In the genomic region with DNA sequence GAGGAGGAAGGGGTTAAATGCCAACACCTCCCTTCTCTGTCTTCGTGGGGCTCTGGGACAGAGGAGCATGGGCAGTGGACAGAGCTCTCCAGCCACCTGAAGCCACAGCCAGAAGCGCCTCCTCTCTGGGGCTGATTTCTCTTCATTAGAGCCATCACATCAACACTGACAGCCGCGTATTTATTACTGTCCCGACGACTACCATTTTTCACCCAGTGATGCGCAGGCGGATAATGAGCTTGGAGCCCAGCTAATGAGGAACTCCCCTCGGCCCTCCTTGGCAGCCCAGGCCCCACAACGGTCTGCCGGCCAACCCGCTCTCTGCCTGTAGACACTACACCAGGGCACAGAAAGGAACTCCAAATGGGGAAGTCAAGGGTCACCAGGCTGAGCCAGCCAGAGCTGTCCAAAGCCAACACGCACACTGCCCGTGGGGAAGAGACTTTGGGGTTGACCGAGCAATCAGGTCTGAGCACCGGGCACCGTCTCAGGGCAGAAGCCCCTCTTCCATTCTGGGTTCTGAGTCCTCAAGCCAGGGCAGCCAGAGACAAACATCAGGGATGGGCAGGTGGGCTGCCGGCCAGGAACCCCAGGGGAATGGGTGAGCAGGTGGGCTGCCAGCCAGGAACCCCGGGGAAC, we compare ENCODE assay signal across 20 cellular contexts. TPM values are rescaled to one million over a fixed set of nuclear protein-coding genes. Genes with fewer than 3 reads are reported as not detected.
DNase-seq lines count a peak whose midpoint lies in the region; ATAC-seq and TF ChIP-seq lines count a peak whose summit lies in the region.
"Had no signal": no experiment of that assay in that cellular context is flagged by ENCODE, and none has a peak within 500 bp of the region (broad histone marks: within the 10 kb centered on the region; RNA-seq: fewer than 3 reads in every experiment).

No MANE protein-coding gene starts in this region.

- peaks cover 56% of the 10 kb centered on the region; the same call in 1 of the 2 replicates for H4K20me1 ChIP-seq in BLaER1

- H4K91ac ChIP-seq in neuronal stem cell (ENCODE audit: low read depth, low read length, poor library complexity), result no peak overlapping the region

- no peak overlapping the region for H2AFZ ChIP-seq in neuronal stem cell (ENCODE audit: low read length)

- H3K36me3 Mint-ChIP-seq in chondrocyte (ENCODE audit: low read depth), result no peaks in the 10 kb centered on the region
- H3K36me3 Mint-ChIP-seq in stimulated activated naive B cell treated with anti-CD40 and anti-IgM and Interleukin-4, amounts not matched to agents 10 μg/mL and 1 μg/mL and 100 μg/mL, for 72 hours, result no peaks in the 10 kb centered on the region
- H3K36me3 Mint-ChIP-seq: CD14-positive monocyte had no signal

- peak overlapping the region; percentile 47 for H3K23ac ChIP-seq in neuronal stem cell (ENCODE audit: low read depth, low read length, poor library complexity)

- H2BK15ac ChIP-seq in neuronal stem cell (ENCODE audit: low read length), result no peak overlapping the region

- no peaks in the 10 kb centered on the region for H3K9me3 Mint-ChIP-seq in chondrocyte (ENCODE audit: low read depth)
- H3K9me3 Mint-ChIP-seq in stimulated activated naive B cell treated with anti-CD40 and anti-IgM and Interleukin-4, amounts not matched to agents 10 μg/mL and 1 μg/mL and 100 μg/mL, for 72 hours, result no peaks in the 10 kb centered on the region

- no peak overlapping the region for H3K4ac ChIP-seq in neuronal stem cell (ENCODE audit: low read length)

- no peak overlapping the region for H3K27ac ChIP-seq in BLaER1
- no peak overlapping the region for H3K27ac ChIP-seq in neuronal stem cell (replicated peaks; ENCODE audit: low read length)
- H3K27ac ChIP-seq: SK-N-MC had no signal

- no peak for TF ChIP-seq CTCF in chondrocyte (IDR thresholded peaks at IDR 0.05)

- H3K27ac Mint-ChIP-seq in chondrocyte (ENCODE audit: unreplicated experiment), result no peak overlapping the region
- peak overlapping the region; percentile 51 for H3K27ac Mint-ChIP-seq in stimulated activated naive B cell treated with anti-CD40 and anti-IgM and Interleukin-4, amounts not matched to agents 10 μg/mL and 1 μg/mL and 100 μg/mL, for 72 hours

- no peak overlapping the region for H2BK12ac ChIP-seq in neuronal stem cell (ENCODE audit: low read length)

- H3K9me3 ChIP-seq in BLaER1, result no peaks in the 10 kb centered on the region
- H3K9me3 ChIP-seq in neuronal stem cell (replicated peaks in 1 of 2; ENCODE audit: control insufficient read depth in 2 of 2, insufficient read depth in 1 of 2, low read depth in 1 of 2, low read length in 2 of 2), result no peaks in the 10 kb centered on the region

- no peak overlapping the region for H3K4me3 Mint-ChIP-seq in chondrocyte (ENCODE audit: unreplicated experiment)
- H3K4me3 Mint-ChIP-seq in stimulated activated naive B cell treated with anti-CD40 and anti-IgM and Interleukin-4, amounts not matched to agents 10 μg/mL and 1 μg/mL and 100 μg/mL, for 72 hours, result no peak overlapping the region
- H3K4me3 Mint-ChIP-seq: CD14-positive monocyte had no signal

- peak overlapping the region; percentile 84 for H2BK5ac ChIP-seq in neuronal stem cell (ENCODE audit: low read length)

- peaks cover 22% of the 10 kb centered on the region for H3K79me1 ChIP-seq in neuronal stem cell (ENCODE audit: low read depth, low read length)

- H3K9ac ChIP-seq in BLaER1, result no peak overlapping the region
- H3K9ac ChIP-seq in neuronal stem cell (ENCODE audit: low read depth, low read length, poor library complexity), result no peak overlapping the region

- H3K36me3 ChIP-seq in BLaER1, result no peaks in the 10 kb centered on the region; the same call in 1 of the 2 replicates
- H3K36me3 ChIP-seq in neuronal stem cell (replicated peaks in 1 of 2; ENCODE audit: control insufficient read depth in 2 of 2, insufficient read depth in 2 of 2, low read length in 2 of 2), result peaks cover 0 to 3% of the 10 kb centered on the region in 2 donors

- H3K4me3 ChIP-seq in BLaER1 (no peak overlapping the region), neuronal stem cell (ENCODE audit: low read length in 2 of 2) (no peak overlapping the region)
- H3K4me3 ChIP-seq: SK-N-MC had no signal

- H3K4me2 ChIP-seq in BLaER1, result 0 out of 2 replicates have a peak overlapping the region, but pooled peaks have one; percentile 0
- no peak overlapping the region for H3K4me2 ChIP-seq in neuronal stem cell (ENCODE audit: insufficient read depth, low read length, poor library complexity, severe bottlenecking)

- peak; percentile 82 for DNase-seq in chondrocyte (ENCODE audit: low spot score)
- DNase-seq in neuronal stem cell (ENCODE audit: low spot score), result no peak
- DNase-seq in stimulated activated naive B cell treated with anti-CD40 and anti-IgM and Interleukin-4, amounts not matched to agents 10 μg/mL and 1 μg/mL and 100 μg/mL, for 72 hours, result no peak
- no peak for DNase-seq in occipital lobe (lab: John Stamatoyannopoulos, UW)
- DNase-seq in SHP77 treated with DMSO at 0.1 percent for 48 hours (lab: John Stamatoyannopoulos, UW), result no peak
- DNase-seq: EL, GF-D8, Karpas-422, MV-4-11, NCI-H1105 treated with DMSO at 0.1 percent for 48 hours, NCI-H2029 treated with DMSO at 0.1 percent for 48 hours, NCI-H2171, NCI-H524 treated with DMSO at 0.1 percent for 48 hours, NCI-H82, OCI-M1 had no signal

- H3K4me1 Mint-ChIP-seq in chondrocyte (ENCODE audit: low read depth), result peaks cover 8% of the 10 kb centered on the region
- peaks cover 20 to 23% of the 10 kb centered on the region in 2 donors for H3K4me1 Mint-ChIP-seq in stimulated activated naive B cell treated with anti-CD40 and anti-IgM and Interleukin-4, amounts not matched to agents 10 μg/mL and 1 μg/mL and 100 μg/mL, for 72 hours
- H3K4me1 Mint-ChIP-seq: CD14-positive monocyte had no signal

- peak overlapping the region; percentile 7 for H2AK5ac ChIP-seq in neuronal stem cell (ENCODE audit: low read depth, low read length)

- no peak for ATAC-seq in stimulated activated naive B cell treated with anti-CD40 and anti-IgM and Interleukin-4, amounts not matched to agents 10 μg/mL and 1 μg/mL and 100 μg/mL, for 72 hours (replicated peaks)
- no peak for ATAC-seq in GM18517 (IDR thresholded peaks at IDR 0.05; ENCODE audit: unreplicated experiment)
- ATAC-seq: Right ventricle myocardium inferior had no signal

- H3K27me3 ChIP-seq in BLaER1 (no peaks in the 10 kb centered on the region), neuronal stem cell (ENCODE audit: control insufficient read depth in 3 of 3, insufficient read depth in 3 of 3, low read depth in 1 of 3, low read length in 3 of 3) (no peaks in the 10 kb centered on the region)

- no peaks in the 10 kb centered on the region for H3K27me3 Mint-ChIP-seq in chondrocyte (ENCODE audit: low read depth)
- H3K27me3 Mint-ChIP-seq in stimulated activated naive B cell treated with anti-CD40 and anti-IgM and Interleukin-4, amounts not matched to agents 10 μg/mL and 1 μg/mL and 100 μg/mL, for 72 hours, result no peaks in the 10 kb centered on the region

- H3K18ac ChIP-seq in neuronal stem cell (ENCODE audit: low read length), result peak overlapping the region; percentile 80

- H4K8ac ChIP-seq in neuronal stem cell (ENCODE audit: low read depth, low read length), result no peak overlapping the region

- H3K4me1 ChIP-seq in BLaER1 (peaks cover 30% of the 10 kb centered on the region), neuronal stem cell (ENCODE audit: control insufficient read depth in 2 of 2, insufficient read depth in 1 of 2, low read depth in 1 of 2, low read length in 2 of 2) (peaks cover 6 to 31% of the 10 kb centered on the region in 2 donors)

- no CpG with 5 or more reads among the region's 19 CpGs for WGBS in neuronal stem cell (ENCODE audit: extremely low coverage in 2 of 2, insufficient read length in 2 of 2, insufficient replicate concordance in 1 of 2), 2 donors

- H2BK120ac ChIP-seq in neuronal stem cell (ENCODE audit: low read depth, low read length), result no peak overlapping the region

- peak overlapping the region; percentile 31 for H3K14ac ChIP-seq in neuronal stem cell (ENCODE audit: low read length)

RNA-seq across cellular contexts. Expression of a gene that starts 13.2 kb away (rescaled TPM):
- 15.8 to 38.5 TPM (median 16.2 TPM) in 3 replicates for total RNA-seq in chondrocyte
- polyA plus RNA-seq in neuronal stem cell (2013, experiment 1 of 2), result 31.6 TPM
- 34.6 TPM for polyA plus RNA-seq in neuronal stem cell (2013, experiment 2 of 2)
- 6.9 TPM for total RNA-seq in occipital lobe
- polyA plus RNA-seq: CD14-positive monocyte had no signal
